Comparison of ENCODE assay signal across 8 cellular contexts in the genomic region with DNA sequence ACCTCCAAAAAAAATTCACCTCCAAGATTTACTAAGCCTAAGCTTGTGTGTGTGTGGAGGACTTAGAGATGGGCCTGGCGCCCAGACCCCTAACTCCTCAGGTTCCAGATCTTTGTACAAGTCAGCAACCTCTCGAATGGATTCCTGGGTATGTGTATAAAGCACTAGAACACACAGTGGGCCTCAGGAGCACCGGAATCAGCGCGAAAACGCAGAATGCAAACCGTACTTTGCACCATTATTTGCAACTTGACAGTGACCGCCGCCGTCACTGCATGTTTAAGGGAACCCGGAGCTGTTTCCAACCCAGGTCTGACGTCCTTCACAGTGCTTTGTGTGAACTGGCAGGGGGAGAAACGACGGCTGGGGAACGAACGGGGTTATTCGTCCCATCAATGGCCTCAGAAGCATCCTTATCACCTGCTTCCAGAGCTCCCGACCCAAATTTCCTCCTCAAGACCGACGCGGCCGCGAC. TPM values are rescaled to one million over a fixed set of nuclear protein-coding genes. Genes with fewer than 3 reads are reported as not detected.
A peak's percentile ranks its signal among the peaks of the same experiment; 100 is the strongest.
DNase-seq lines count a peak whose midpoint lies in the region; ATAC-seq and TF ChIP-seq lines count a peak whose summit lies in the region.

No MANE protein-coding gene starts in this region.

- TF ChIP-seq CTCF in mesothelial cell of epicardium (IDR thresholded peaks at IDR 0.05; ENCODE audit: unreplicated experiment) = no peak

- H3K4me3 Mint-ChIP-seq in dendritic cell treated with granulocyte-macrophage colony-stimulating factor and Interleukin-4, amounts not matched to agents 40 ng/mL and 50 ng/mL, for 4 days = peak overlapping the region; percentile 85
- H3K4me3 Mint-ChIP-seq in mesothelial cell of epicardium = peak overlapping the region; percentile 81

- WGBS in aorta, 2 donors = 2% methylated on average over 23 of the region's 23 CpGs

- H3K27ac ChIP-seq in aorta (ENCODE audit: low read depth in 1 of 2, low read length in 2 of 2) = peak overlapping the region in 1 of 2 donors; percentile 65

- peaks cover 37% of the 10 kb centered on the region for H3K4me1 Mint-ChIP-seq in dendritic cell treated with granulocyte-macrophage colony-stimulating factor and Interleukin-4, amounts not matched to agents 40 ng/mL and 50 ng/mL, for 4 days (ENCODE audit: low read depth)
- peaks cover 16% of the 10 kb centered on the region for H3K4me1 Mint-ChIP-seq in mesothelial cell of epicardium

- peak; percentile 6 for DNase-seq in activated T-cell treated with anti-CD3 and anti-CD28 coated beads for 48 hours (ENCODE audit: low read depth)
- DNase-seq in activated T-cell treated with anti-CD3 and anti-CD28 coated beads for 4 hours = no peak
- no peak for DNase-seq in NT2/D1 (ENCODE audit: low read depth, low spot score)
- no peak for DNase-seq in mesothelial cell of epicardium (ENCODE audit: low spot score in 2 of 2, unreplicated experiment in 2 of 2)
- no peak for DNase-seq in aorta
- no peak for DNase-seq in ecto neural progenitor cell (ENCODE audit: low spot score)
- no peak for DNase-seq in CD1c-positive myeloid dendritic cell (ENCODE audit: extremely low spot score)

- H3K27me3 Mint-ChIP-seq in dendritic cell treated with granulocyte-macrophage colony-stimulating factor and Interleukin-4, amounts not matched to agents 40 ng/mL and 50 ng/mL, for 4 days = no peaks in the 10 kb centered on the region
- H3K27me3 Mint-ChIP-seq in mesothelial cell of epicardium (ENCODE audit: low read depth) = no peaks in the 10 kb centered on the region

- H3K27me3 ChIP-seq in NT2/D1 (ENCODE audit: insufficient read depth, insufficient read length) = no peaks in the 10 kb centered on the region
- no peaks in the 10 kb centered on the region for H3K27me3 ChIP-seq in aorta (ENCODE audit: control insufficient read depth in 1 of 2, insufficient read depth in 2 of 2, low read length in 1 of 2)

- intact Hi-C loops in dendritic cell treated with granulocyte-macrophage colony-stimulating factor and Interleukin-4, amounts not matched to agents 40 ng/mL and 50 ng/mL, for 4 days (cut with micrococcal nuclease) = loop anchor here (2.0 to 10.0 kb wide), 3 partner anchors 55 to 153 kb away; a partner anchor contains a TSS
- intact Hi-C loops in aorta (cut with DNase I) = no loop called here

- peak overlapping the region; percentile 92 for H3K27ac Mint-ChIP-seq in dendritic cell treated with granulocyte-macrophage colony-stimulating factor and Interleukin-4, amounts not matched to agents 40 ng/mL and 50 ng/mL, for 4 days
- H3K27ac Mint-ChIP-seq in mesothelial cell of epicardium = peak overlapping the region; percentile 92

- H3K4me3 ChIP-seq in NT2/D1 (ENCODE audit: insufficient read length, low read depth) = peak overlapping the region; percentile 90
- H3K4me3 ChIP-seq in aorta (ENCODE audit: low read length in 2 of 2) = peak overlapping the region; percentile 86 to 88

- H3K36me3 Mint-ChIP-seq in dendritic cell treated with granulocyte-macrophage colony-stimulating factor and Interleukin-4, amounts not matched to agents 40 ng/mL and 50 ng/mL, for 4 days (ENCODE audit: low read depth) = peaks cover 99% of the 10 kb centered on the region
- H3K36me3 Mint-ChIP-seq in mesothelial cell of epicardium = peaks cover 88% of the 10 kb centered on the region

- H3K4me1 ChIP-seq in NT2/D1 (ENCODE audit: insufficient read depth, insufficient read length) = peaks cover 4% of the 10 kb centered on the region
- peaks cover 0 to 3% of the 10 kb centered on the region in 2 donors for H3K4me1 ChIP-seq in aorta (ENCODE audit: control insufficient read depth in 1 of 2, insufficient read depth in 2 of 2, low read length in 2 of 2)

- peaks cover 4% of the 10 kb centered on the region; the same call in 1 of the 2 replicates for H3K9me3 ChIP-seq in NT2/D1 (ENCODE audit: insufficient read depth, low read length)
- peaks cover 17% of the 10 kb centered on the region for H3K9me3 ChIP-seq in aorta (ENCODE audit: control insufficient read depth, low read length)

- H3K9ac ChIP-seq in NT2/D1 (ENCODE audit: insufficient read length, low read depth) = peak overlapping the region; percentile 96

- peaks cover 70% of the 10 kb centered on the region for H3K36me3 ChIP-seq in NT2/D1 (ENCODE audit: insufficient read depth, insufficient read length, low read length)
- H3K36me3 ChIP-seq in aorta (ENCODE audit: control insufficient read depth in 1 of 2, insufficient read depth in 2 of 2, low read length in 1 of 2) = peaks cover 10 to 13% of the 10 kb centered on the region in 2 donors

- ATAC-seq in aorta (ENCODE audit: low FRiP score) = no peak

- peaks cover 84% of the 10 kb centered on the region for H3K9me3 Mint-ChIP-seq in dendritic cell treated with granulocyte-macrophage colony-stimulating factor and Interleukin-4, amounts not matched to agents 40 ng/mL and 50 ng/mL, for 4 days
- H3K9me3 Mint-ChIP-seq in mesothelial cell of epicardium = peaks cover 63% of the 10 kb centered on the region

RNA-seq across cellular contexts. Expression of a gene that starts 0.7 kb away (rescaled TPM):
- 41.8 to 46.2 TPM (median 45.4 TPM) in 3 replicates for total RNA-seq in mesothelial cell of epicardium
- 10 to 100 TPM in 1 of 2 donors, 1 to 10 TPM in 1; 9.9 to 21.0 TPM for total RNA-seq in aorta
- polyA plus RNA-seq in aorta = 10 to 100 TPM in 1 of 2 donors, 1 to 10 TPM in 1; 4.8 to 12.0 TPM

RNA-seq across cellular contexts. Expression of a gene that starts 27.6 kb away (rescaled TPM):
- 2.7 to 4.1 TPM (median 3.3 TPM) in 3 replicates for total RNA-seq in mesothelial cell of epicardium
- 1 to 10 TPM; 1.0 to 2.0 TPM for total RNA-seq in aorta
- 1 to 10 TPM in 1 of 2 donors, not detected in 1; 2.9 TPM for polyA plus RNA-seq in aorta

RNA-seq across cellular contexts. Expression of a gene that starts 31.9 kb away (rescaled TPM):
- total RNA-seq in mesothelial cell of epicardium = 1.7 to 3.5 TPM (median 2.9 TPM) in 3 replicates
- not detected for total RNA-seq in aorta
- under 1 TPM in 1 of 2 donors, not detected in 1; 0.23 TPM for polyA plus RNA-seq in aorta

RNA-seq across cellular contexts. Expression of a gene that starts 54.4 kb away (rescaled TPM):
- total RNA-seq in mesothelial cell of epicardium (13.2 to 14.5 TPM (median 14.2 TPM) in 3 replicates), aorta (1 to 10 TPM; 5.7 to 6.7 TPM)
- 1 to 10 TPM in 1 of 2 donors, under 1 TPM in 1; 0.75 to 3.7 TPM for polyA plus RNA-seq in aorta

RNA-seq across cellular contexts. Expression of a gene that starts 57.1 kb away (rescaled TPM):
- total RNA-seq in mesothelial cell of epicardium (11.6 to 12.5 TPM (median 12.3 TPM) in 3 replicates), aorta (1 to 10 TPM; 3.4 to 6.6 TPM)
- polyA plus RNA-seq in aorta = 10 to 100 TPM in 1 of 2 donors, 1 to 10 TPM in 1; 2.1 to 12.8 TPM
